ENCODE assay signal across 13 cellular contexts in genomic region chr3:71008350-71008923, GRCh38.
A peak's percentile ranks its signal among the peaks of the same experiment; 100 is the strongest.
DNase-seq lines count a peak whose midpoint lies in the region; ATAC-seq, FAIRE-seq and TF ChIP-seq lines count a peak whose summit lies in the region.
"Had no signal": no experiment of that assay in that cellular context is flagged by ENCODE, and none has a peak within 500 bp of the region (broad histone marks: within the 10 kb centered on the region; RNA-seq: fewer than 3 reads in every experiment).

No MANE protein-coding gene starts in this region.

- TF ChIP-seq RAD21 in SK-N-SH (IDR thresholded peaks at IDR 0.05; ENCODE audit: low read length): no peak

- H3K36me3 ChIP-seq in neural progenitor cell (no peaks in the 10 kb centered on the region), SK-N-SH (replicated peaks in 1 of 2; ENCODE audit: control insufficient read depth in 1 of 2, insufficient read depth in 2 of 2, low read length in 1 of 2) (peaks cover 4 to 35% of the 10 kb centered on the region in 2 experiments)
- H3K36me3 ChIP-seq: cardiac muscle cell had no signal

- 92% methylated on average over 7 of the region's 7 CpGs for WGBS in SK-N-SH (ENCODE audit: low lambda C conversion rate)

- H3K4me3 Mint-ChIP-seq in CD4-positive, alpha-beta T cell: peak overlapping the region; percentile 50
- H3K4me3 Mint-ChIP-seq in neural progenitor cell: no peak overlapping the region

- H3K27me3 Mint-ChIP-seq in CD4-positive, alpha-beta T cell: no peaks in the 10 kb centered on the region
- H3K27me3 Mint-ChIP-seq in neural progenitor cell (ENCODE audit: insufficient read depth, low read depth): no peaks in the 10 kb centered on the region

- H2AFZ ChIP-seq in neural progenitor cell (replicated peaks): no peak overlapping the region
- H2AFZ ChIP-seq in SK-N-SH (ENCODE audit: low read depth): no peak overlapping the region

- DNase-seq in CD4-positive, alpha-beta T cell: no peak
- DNase-seq in LHCN-M2 (ENCODE audit: low read depth): peak; percentile 80
- DNase-seq in dermis blood vessel endothelial cell: peak; percentile 25
- no peak for DNase-seq in neural progenitor cell (ENCODE audit: low spot score)
- DNase-seq in SK-N-SH: no peak
- DNase-seq in GM12891 (ENCODE audit: insufficient read length, low spot score): no peak
- DNase-seq: NCI-H2227 treated with DMSO at 0.1 percent for 48 hours; stimulated activated CD4-positive, alpha-beta T cell treated with anti-CD3 and anti-CD28 coated beads, Interleukin-1b, Interleukin-23, amount 100 ng/mL, for 48 hours had no signal

- H4K20me1 ChIP-seq in neural progenitor cell (ENCODE audit: low read depth): no peaks in the 10 kb centered on the region
- no peaks in the 10 kb centered on the region for H4K20me1 ChIP-seq in SK-N-SH (ENCODE audit: insufficient read depth)

- intact Hi-C loops in CD4-positive, alpha-beta T cell (cut with DNase I, micrococcal nuclease): loop anchor here (2.0 to 5.0 kb wide), 4 partner anchors 56 to 574 kb away; partner anchors contain the start of gene FOXP1 (in 1 of the 2)

- no peak overlapping the region for H3K4me3 ChIP-seq in neural progenitor cell
- no peak overlapping the region for H3K4me3 ChIP-seq in SK-N-SH (ENCODE audit: low read depth in 2 of 2, low read length in 1 of 2)
- H3K4me3 ChIP-seq: cardiac muscle cell, SJSA1 had no signal

- CTCF ChIA-PET in CD4-positive, alpha-beta T cell (lab: Charles Lee): interaction anchor here (1.2 kb wide), 1 partner anchor 10 kb away, joined by 4 read pairs; no protein-coding TSS in a partner anchor
- CTCF ChIA-PET in SK-N-SH (lab: Yijun Ruan, JAX): interaction anchor here (1.0 to 1.3 kb wide), 2 partner anchors 15 to 577 kb away, joined by 3 read pairs; no protein-coding TSS in a partner anchor

- peak overlapping the region; percentile 19 for H3K4me2 ChIP-seq in neural progenitor cell
- H3K4me2 ChIP-seq in SK-N-SH: no peak overlapping the region

- no peak for TF ChIP-seq CTCF in CD4-positive, alpha-beta T cell (IDR thresholded peaks at IDR 0.05)
- no peak for TF ChIP-seq CTCF in neural progenitor cell (IDR thresholded peaks at IDR 0.05)
- no peak for TF ChIP-seq CTCF in SK-N-SH (IDR thresholded peaks at IDR 0.05)

- no peak for ATAC-seq in CD4-positive, alpha-beta T cell (ENCODE audit: poor library complexity)
- ATAC-seq in GM18909 (IDR thresholded peaks at IDR 0.05; ENCODE audit: poor library complexity, unreplicated experiment) (no peak), GM19455 (IDR thresholded peaks at IDR 0.05; ENCODE audit: unreplicated experiment) (no peak)

- H3F3A ChIP-seq in neural progenitor cell (ENCODE audit: low read depth) (peaks cover 8% of the 10 kb centered on the region), SK-N-SH (replicated peaks; ENCODE audit: insufficient read depth) (peaks cover 19% of the 10 kb centered on the region)

- peak overlapping the region; percentile 38 for H3K27ac ChIP-seq in CD4-positive, alpha-beta T cell (ENCODE audit: low read depth, low read length)
- H3K27ac ChIP-seq in neural progenitor cell: no peak overlapping the region
- peak overlapping the region in 1 of 2 experiments; percentile 34; a peak in 1 of 4 replicates for H3K27ac ChIP-seq in SK-N-SH (ENCODE audit: low read depth in 2 of 2, low read length in 1 of 2)
- H3K27ac ChIP-seq: SJSA1 had no signal

- no peak for FAIRE-seq in GM12891 (lab: Jason Lieb, UNC)
- FAIRE-seq: D721Med had no signal

- H3K9ac ChIP-seq in neural progenitor cell (no peak overlapping the region), SK-N-SH (no peak overlapping the region)

- no peaks in the 10 kb centered on the region for H3K27me3 ChIP-seq in CD4-positive, alpha-beta T cell (ENCODE audit: control insufficient read depth, insufficient read depth, low read length)
- H3K27me3 ChIP-seq in neural progenitor cell (no peaks in the 10 kb centered on the region), SK-N-SH (ENCODE audit: insufficient read depth) (no peaks in the 10 kb centered on the region)
- H3K27me3 ChIP-seq: cardiac muscle cell, SJSA1 had no signal

- H3K4me1 ChIP-seq in neural progenitor cell (peaks cover 18% of the 10 kb centered on the region), SK-N-SH (ENCODE audit: control insufficient read depth in 1 of 2, insufficient read depth in 2 of 2, low read depth in 1 of 2, low read length in 1 of 2) (peaks cover 0 to 7% of the 10 kb centered on the region in 2 experiments; a peak in 2 of 4 replicates)

- no peak for TF ChIP-seq EP300 in SK-N-SH (IDR thresholded peaks at IDR 0.05; ENCODE audit: borderline replicate concordance in 1 of 2, low read depth in 1 of 2, low read length in 1 of 2)

- H3K9me2 ChIP-seq in SK-N-SH: no peaks in the 10 kb centered on the region

- H3K79me2 ChIP-seq in neural progenitor cell (ENCODE audit: low read depth) (no peaks in the 10 kb centered on the region), SK-N-SH (ENCODE audit: insufficient read depth) (peaks cover 98% of the 10 kb centered on the region)

- H3K9me3 Mint-ChIP-seq in CD4-positive, alpha-beta T cell: no peaks in the 10 kb centered on the region
- H3K9me3 Mint-ChIP-seq in neural progenitor cell: peaks cover 2% of the 10 kb centered on the region

- POLR2A ChIA-PET in CD4-positive, alpha-beta T cell (lab: Charles Lee): interaction anchor here (1.3 kb wide), 1 partner anchor 57 kb away, joined by 3 read pairs; no protein-coding TSS in a partner anchor
- POLR2A ChIA-PET in SK-N-SH (lab: Yijun Ruan, JAX): no interaction called here

- peaks cover 72% of the 10 kb centered on the region for H3K36me3 Mint-ChIP-seq in CD4-positive, alpha-beta T cell (ENCODE audit: low read depth)
- peaks cover 3% of the 10 kb centered on the region for H3K36me3 Mint-ChIP-seq in neural progenitor cell

- no peak for TF ChIP-seq POLR2A in GM12891 (IDR thresholded peaks at IDR 0.05; ENCODE audit: low read depth, low read length)

- H3K4me1 Mint-ChIP-seq in CD4-positive, alpha-beta T cell (ENCODE audit: low read depth): peaks cover 82% of the 10 kb centered on the region
- peaks cover 31% of the 10 kb centered on the region for H3K4me1 Mint-ChIP-seq in neural progenitor cell

- peak overlapping the region; percentile 96 for H3K27ac Mint-ChIP-seq in CD4-positive, alpha-beta T cell
- no peak overlapping the region for H3K27ac Mint-ChIP-seq in neural progenitor cell

- no peaks in the 10 kb centered on the region for H3K9me3 ChIP-seq in CD4-positive, alpha-beta T cell (ENCODE audit: control insufficient read depth, low read length)
- no peaks in the 10 kb centered on the region for H3K9me3 ChIP-seq in neural progenitor cell (ENCODE audit: low read depth)
- no peaks in the 10 kb centered on the region for H3K9me3 ChIP-seq in SK-N-SH
- H3K9me3 ChIP-seq: SJSA1 had no signal

TF ChIP-seq in SK-N-SH, 30 proteins besides CTCF, POLR2A, EP300 and RAD21 (continues in another document):
- TF ChIP-seq IRF3 (IDR thresholded peaks at IDR 0.05; ENCODE audit: low read depth, low read length) (no peak), TEAD4 (IDR thresholded peaks at IDR 0.05; ENCODE audit: borderline replicate concordance, insufficient read depth) (no peak), GABPA (IDR thresholded peaks at IDR 0.05; ENCODE audit: low read depth) (no peak), TCF12 (IDR thresholded peaks at IDR 0.05) (no peak), EZH2phosphoT487 (IDR thresholded peaks at IDR 0.05; ENCODE audit: borderline replicate concordance, low read depth) (no peak), GATA2 (CRISPR knock-in tag; IDR thresholded peaks at IDR 0.05) (no peak)

TF ChIP-seq in GM12891, 5 proteins besides CTCF, POLR2A, EP300 and RAD21:
- no peak for TF ChIP-seq POLR2AphosphoS5 (IDR thresholded peaks at IDR 0.05; ENCODE audit: low read depth, low read length)

Comparison
In these comparisons a context has a peak if more than half of its experiments do, and no peak if none do; other contexts are left out.
1. DNase-seq: peak in LHCN-M2 (single experiment) and dermis blood vessel endothelial cell (single experiment); none in CD4-positive, alpha-beta T cell (0 of 10), neural progenitor cell (single experiment), SK-N-SH (single experiment) and GM12891 (single experiment).